Comparison of ENCODE assay signal across 8 cellular contexts in the genomic region with DNA sequence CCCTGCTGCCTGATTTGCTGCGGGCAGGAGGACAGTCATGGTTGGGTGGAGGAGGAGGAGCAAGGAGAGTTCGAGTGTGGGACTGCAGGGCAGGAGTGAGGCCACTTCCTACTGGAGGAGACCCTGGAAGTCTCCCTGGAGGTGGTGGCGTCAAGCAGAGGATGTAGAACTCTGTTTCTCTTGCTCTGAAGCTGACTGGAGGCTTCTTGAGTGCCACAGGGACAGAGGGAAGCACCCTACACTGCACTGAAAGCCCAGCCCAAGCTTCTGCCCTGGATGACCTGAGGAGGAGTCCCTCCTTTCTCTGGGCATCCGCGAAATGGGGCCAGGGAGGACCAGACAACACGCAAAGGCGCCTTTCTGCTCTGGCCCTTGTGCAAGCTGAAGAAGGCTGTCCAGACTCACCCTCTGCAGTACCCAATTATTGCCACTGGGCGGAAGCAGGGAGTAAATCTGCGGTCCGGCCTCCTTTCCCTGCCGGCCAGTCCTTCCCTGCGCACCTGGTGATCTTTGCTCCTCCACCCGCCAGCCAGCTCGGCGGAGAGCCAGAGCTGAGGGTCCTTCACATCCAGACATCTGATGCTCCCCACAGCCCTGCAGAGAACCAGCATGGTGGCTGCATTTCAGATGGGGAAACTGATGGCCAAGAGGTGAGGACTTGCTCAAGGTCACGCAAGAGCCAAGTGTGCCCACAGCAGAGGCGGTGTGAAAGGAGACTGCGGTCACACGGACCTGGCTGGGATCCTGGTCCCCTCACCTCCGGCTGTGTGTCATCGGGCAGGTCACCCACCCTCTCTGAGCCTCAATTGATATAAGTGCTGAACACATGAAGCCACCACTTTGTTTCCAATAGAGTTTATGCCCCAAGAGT.
DNase-seq lines count a peak whose midpoint lies in the region; ATAC-seq and TF ChIP-seq lines count a peak whose summit lies in the region.

No MANE protein-coding gene starts in this region.

- H3K27ac Mint-ChIP-seq in effector memory CD8-positive, alpha-beta T cell, result no peak overlapping the region

- TF ChIP-seq CTCF in GM12875 (IDR thresholded peaks at IDR 0.05; ENCODE audit: borderline replicate concordance, insufficient read depth, low read depth, low read length) (peak; percentile 90), WI38 (IDR thresholded peaks at IDR 0.05; ENCODE audit: low read depth, low read length) (peak; percentile 80)

- H3K27me3 Mint-ChIP-seq in effector memory CD8-positive, alpha-beta T cell, result peaks cover 8 to 36% of the 10 kb centered on the region in 2 donors

- H3K4me1 Mint-ChIP-seq in effector memory CD8-positive, alpha-beta T cell (ENCODE audit: low read depth in 2 of 2), result peaks cover 0 to 2% of the 10 kb centered on the region in 2 donors

- no peaks in the 10 kb centered on the region for H3K36me3 Mint-ChIP-seq in effector memory CD8-positive, alpha-beta T cell (ENCODE audit: insufficient read depth)

- H3K4me3 ChIP-seq in GM12875 (ENCODE audit: low read depth, low read length) (no peak overlapping the region), WI38 (ENCODE audit: low read depth, low read length) (no peak overlapping the region)

- H3K9me3 Mint-ChIP-seq in effector memory CD8-positive, alpha-beta T cell, result no peaks in the 10 kb centered on the region

- DNase-seq in AG08395 (ENCODE audit: low spot score), result peak; percentile 70
- peak; percentile 81 for DNase-seq in NAMALWA (ENCODE audit: low spot score)
- DNase-seq in effector memory CD8-positive, alpha-beta T cell, result peak; percentile 11 to 38 (median 21)
- DNase-seq in medulla oblongata (ENCODE audit: extremely low spot score), result peak; percentile 58
- DNase-seq in stimulated activated naive CD8-positive, alpha-beta T cell treated with anti-CD3 and anti-CD28 coated beads, Interleukin-15, Interleukin-2, amounts not matched to agents 100 U/mL and 50 U/mL, for 24 hours, result peak; percentile 61
- no peak for DNase-seq in NCI-H1694 (lab: John Stamatoyannopoulos, UW)

- no peak overlapping the region for H3K4me3 Mint-ChIP-seq in effector memory CD8-positive, alpha-beta T cell

- peak; percentile 36 for ATAC-seq in effector memory CD8-positive, alpha-beta T cell (replicated peaks)
- peak; percentile 17 for ATAC-seq in stimulated activated naive CD8-positive, alpha-beta T cell treated with anti-CD3 and anti-CD28 coated beads, Interleukin-15, Interleukin-2, amounts not matched to agents 100 U/mL and 50 U/mL, for 24 hours
